ENCODE assay signal across 9 cellular contexts in genomic region chr3:45208587-45208986, GRCh38.
"Had no signal": no experiment of that assay in that cellular context is flagged by ENCODE, and none has a peak within 500 bp of the region (broad histone marks: within the 10 kb centered on the region; RNA-seq: fewer than 3 reads in every experiment).

No MANE protein-coding gene starts in this region.

- H3K27ac Mint-ChIP-seq: brain had no signal

- DNase-seq: amygdala; hypothalamus; kidney glomerular epithelial cell; mesendoderm; psoas muscle; right lobe of liver; stimulated activated CD4-positive, alpha-beta T cell treated with anti-CD3 and anti-CD28 coated beads, Interleukin-1b, Interleukin-23, amount 100 ng/mL, for 48 hours; WERI-Rb-1 had no signal

- ATAC-seq: psoas muscle, right lobe of liver had no signal

- H3K4me3 Mint-ChIP-seq: brain had no signal

- H3K27ac ChIP-seq: psoas muscle, right lobe of liver, WERI-Rb-1 had no signal

- H3K36me3 Mint-ChIP-seq: brain had no signal
